In the genomic region with DNA sequence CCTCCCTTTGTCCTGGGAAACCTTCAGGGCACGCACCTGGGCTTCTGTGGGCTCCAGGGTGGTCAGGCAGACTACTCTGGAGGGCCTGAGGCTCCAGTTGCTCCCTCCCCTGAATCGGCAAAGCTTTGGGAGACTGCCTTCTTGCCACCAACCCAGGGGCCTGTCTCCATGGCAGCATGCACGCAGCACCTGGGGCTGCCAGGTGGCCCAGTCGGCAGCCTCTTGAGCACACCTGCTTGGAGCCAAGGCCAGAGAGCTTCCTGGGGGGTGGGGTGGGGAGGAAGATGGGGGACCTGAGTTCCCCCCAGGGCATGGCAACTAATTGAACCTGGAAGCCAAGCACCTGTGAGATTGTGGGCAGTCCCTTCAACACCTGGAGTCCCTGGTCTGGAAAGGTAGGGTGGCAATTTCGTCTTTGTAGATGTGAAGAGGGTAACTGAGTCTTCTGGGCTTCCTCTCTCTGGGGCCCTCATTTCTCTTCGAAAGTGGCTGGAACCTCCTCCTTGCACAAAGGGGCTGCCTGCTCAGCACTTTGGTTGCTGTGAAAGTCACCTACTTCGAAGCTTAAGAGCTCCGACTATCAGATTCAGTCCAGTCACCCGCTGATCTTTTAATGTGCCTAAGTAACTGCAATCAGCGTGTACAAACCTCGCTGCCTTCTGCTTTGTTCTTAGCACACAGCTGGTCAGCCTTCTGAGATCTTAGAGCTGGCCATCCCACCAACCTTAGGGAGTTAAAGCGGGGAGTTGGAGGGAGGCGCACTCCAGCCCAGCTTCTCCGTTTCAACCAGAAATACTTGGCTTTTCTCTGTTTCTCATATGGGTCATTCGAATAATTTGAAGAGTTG, we compare ENCODE assay signal across 26 cellular contexts. TPM values are rescaled to one million over a fixed set of nuclear protein-coding genes. Genes with fewer than 3 reads are reported as not detected.
DNase-seq lines count a peak whose midpoint lies in the region; ATAC-seq and TF ChIP-seq lines count a peak whose summit lies in the region.
"Had no signal": no experiment of that assay in that cellular context is flagged by ENCODE, and none has a peak within 500 bp of the region (broad histone marks: within the 10 kb centered on the region; RNA-seq: fewer than 3 reads in every experiment).

No MANE protein-coding gene starts in this region.

- H3K27me3 Mint-ChIP-seq in activated CD8-positive, alpha-beta T cell treated with anti-CD3 and anti-CD28 coated beads for 36 hours, result no peaks in the 10 kb centered on the region
- H3K27me3 Mint-ChIP-seq: activated naive CD8-positive, alpha-beta T cell treated with anti-CD3 and anti-CD28 coated beads, Interleukin-2, amount 50 U/mL, for 24 hours had no signal

- in situ Hi-C loops in HAP-1 (cut with MboI; ENCODE audit: low sequenced_read_pairs), result no loop called here

- no peak overlapping the region for H3K27ac Mint-ChIP-seq in activated CD8-positive, alpha-beta T cell treated with anti-CD3 and anti-CD28 coated beads for 36 hours
- H3K27ac Mint-ChIP-seq: activated CD8-positive, alpha-beta memory T cell treated with anti-CD3 and anti-CD28 coated beads, Interleukin-2, amount 10 ng/mL, durations not matched to agents 7 days and 5 days; activated naive CD8-positive, alpha-beta T cell treated with anti-CD3 and anti-CD28 coated beads, Interleukin-2, amount 50 U/mL, for 24 hours; activated T-helper 2 cell treated with anti-CD3 and anti-CD28 coated beads, Interferon-gamma antibody, Interleukin-2, Interleukin-4, amounts not matched to agents 10 μg/mL and 5 μg/mL and 100 μg/mL, durations not matched to agents 14 hours and 24 hours and 36 hours; naive B cell had no signal

- H3K9me3 Mint-ChIP-seq in activated CD8-positive, alpha-beta T cell treated with anti-CD3 and anti-CD28 coated beads for 36 hours, result no peaks in the 10 kb centered on the region
- H3K9me3 Mint-ChIP-seq: activated naive CD8-positive, alpha-beta T cell treated with anti-CD3 and anti-CD28 coated beads, Interleukin-2, amount 50 U/mL, for 24 hours; activated T-helper 2 cell treated with anti-CD3 and anti-CD28 coated beads, Interferon-gamma antibody, Interleukin-2, Interleukin-4, amounts not matched to agents 10 μg/mL and 5 μg/mL and 100 μg/mL, durations not matched to agents 14 hours and 24 hours and 36 hours; CD14-positive monocyte; naive B cell had no signal

- H3K4me1 ChIP-seq in HAP-1 (no peaks in the 10 kb centered on the region), Peyer's patch (no peaks in the 10 kb centered on the region), sigmoid colon (no peaks in the 10 kb centered on the region)
- H3K4me1 ChIP-seq: parathyroid adenoma had no signal

- DNase-seq in DMS153 treated with DMSO at 0.1 percent for 48 hours (lab: John Stamatoyannopoulos, UW; ENCODE audit: unreplicated experiment), result peak; percentile 85
- DNase-seq in NCI-H1105 treated with DMSO at 0.1 percent for 48 hours (lab: John Stamatoyannopoulos, UW), result peak; percentile 97
- peak; percentile 62 for DNase-seq in NCI-H2171 (lab: John Stamatoyannopoulos, UW)
- DNase-seq in RPMI8226, result peak; percentile 93
- DNase-seq in HAP-1 (ENCODE audit: low spot score in 2 of 2), result no peak
- DNase-seq in Peyer's patch, result no peak
- no peak for DNase-seq in sigmoid colon
- DNase-seq in activated CD8-positive, alpha-beta T cell treated with anti-CD3 and anti-CD28 coated beads for 36 hours, result no peak
- DNase-seq: ACHN; activated CD4-positive, alpha-beta T cell treated with anti-CD3 and anti-CD28 coated beads for 1 hour; activated CD8-positive, alpha-beta memory T cell treated with anti-CD3 and anti-CD28 coated beads, Interleukin-2, amount 10 ng/mL, durations not matched to agents 7 days and 5 days; activated naive CD8-positive, alpha-beta T cell treated with anti-CD3 and anti-CD28 coated beads, Interleukin-2, amount 50 U/mL, for 24 hours; brain microvascular endothelial cell; DND-41; HCEC 1CT; Karpas-422; mammary epithelial cell; naive B cell; NCI-H2227 treated with DMSO at 0.1 percent for 48 hours; stimulated activated CD4-positive, alpha-beta T cell treated with anti-CD3 and anti-CD28 coated beads, Interleukin-2, amount 100 ng/mL, for 48 hours had no signal

- no peaks in the 10 kb centered on the region for H3K4me1 Mint-ChIP-seq in activated CD8-positive, alpha-beta T cell treated with anti-CD3 and anti-CD28 coated beads for 36 hours (ENCODE audit: low read depth)
- H3K4me1 Mint-ChIP-seq: activated naive CD8-positive, alpha-beta T cell treated with anti-CD3 and anti-CD28 coated beads, Interleukin-2, amount 50 U/mL, for 24 hours had no signal

- H3K36me3 ChIP-seq in HAP-1 (replicated peaks) (peaks cover under 1% of the 10 kb centered on the region), Peyer's patch (no peaks in the 10 kb centered on the region), sigmoid colon (peaks cover 0 to 1% (median 0%) of the 10 kb centered on the region in 4 donors)
- H3K36me3 ChIP-seq: brain microvascular endothelial cell, SJSA1 had no signal

- H3K27ac ChIP-seq in Peyer's patch (no peak overlapping the region), sigmoid colon (no peak overlapping the region)
- H3K27ac ChIP-seq: brain microvascular endothelial cell, coronary artery, parathyroid adenoma, SJSA1 had no signal

- TF ChIP-seq POLR2A in Peyer's patch (IDR thresholded peaks at IDR 0.05) (no peak), sigmoid colon (IDR thresholded peaks at IDR 0.05) (no peak)

- intact Hi-C loops in sigmoid colon (cut with DNase I), result no loop called here
- intact Hi-C loops in activated CD8-positive, alpha-beta T cell treated with anti-CD3 and anti-CD28 coated beads for 36 hours (cut with micrococcal nuclease), result no loop called here

- no peak for TF ChIP-seq EP300 in sigmoid colon (IDR thresholded peaks at IDR 0.05)

- TF ChIP-seq CTCF in Peyer's patch (IDR thresholded peaks at IDR 0.05) (no peak), sigmoid colon (IDR thresholded peaks at IDR 0.05) (no peak)
- TF ChIP-seq CTCF in activated CD8-positive, alpha-beta T cell treated with anti-CD3 and anti-CD28 coated beads for 36 hours (IDR thresholded peaks at IDR 0.05), result no peak

- no peaks in the 10 kb centered on the region for H3K27me3 ChIP-seq in HAP-1 (ENCODE audit: low read depth)
- H3K27me3 ChIP-seq in Peyer's patch, result no peaks in the 10 kb centered on the region
- no peaks in the 10 kb centered on the region for H3K27me3 ChIP-seq in sigmoid colon
- H3K27me3 ChIP-seq: brain microvascular endothelial cell, SJSA1 had no signal

- H3K9me3 ChIP-seq in HAP-1 (no peaks in the 10 kb centered on the region), Peyer's patch (no peaks in the 10 kb centered on the region), sigmoid colon (no peaks in the 10 kb centered on the region)
- H3K9me3 ChIP-seq: SJSA1 had no signal

- H3K4me3 ChIP-seq in HAP-1 (no peak overlapping the region), Peyer's patch (no peak overlapping the region), sigmoid colon (no peak overlapping the region)
- H3K4me3 ChIP-seq: coronary artery, SJSA1 had no signal

- H3K4me3 Mint-ChIP-seq in activated CD8-positive, alpha-beta T cell treated with anti-CD3 and anti-CD28 coated beads for 36 hours, result no peak overlapping the region
- H3K4me3 Mint-ChIP-seq: activated CD8-positive, alpha-beta memory T cell treated with anti-CD3 and anti-CD28 coated beads, Interleukin-2, amount 10 ng/mL, durations not matched to agents 7 days and 5 days; activated naive CD8-positive, alpha-beta T cell treated with anti-CD3 and anti-CD28 coated beads, Interleukin-2, amount 50 U/mL, for 24 hours; naive B cell had no signal

- H3K36me3 Mint-ChIP-seq in activated CD8-positive, alpha-beta T cell treated with anti-CD3 and anti-CD28 coated beads for 36 hours (ENCODE audit: low read depth), result no peaks in the 10 kb centered on the region
- H3K36me3 Mint-ChIP-seq: naive B cell had no signal

- CTCF ChIA-PET in activated CD8-positive, alpha-beta T cell treated with anti-CD3 and anti-CD28 coated beads for 36 hours (lab: Charles Lee), result no interaction called here

- POLR2A ChIA-PET in activated CD8-positive, alpha-beta T cell treated with anti-CD3 and anti-CD28 coated beads for 36 hours (lab: Charles Lee), result no interaction called here

- no peak for ATAC-seq in activated CD8-positive, alpha-beta T cell treated with anti-CD3 and anti-CD28 coated beads for 36 hours
- ATAC-seq: activated CD8-positive, alpha-beta memory T cell treated with anti-CD3 and anti-CD28 coated beads, Interleukin-2, amount 10 ng/mL, durations not matched to agents 7 days and 5 days; activated naive CD8-positive, alpha-beta T cell treated with anti-CD3 and anti-CD28 coated beads, Interleukin-2, amount 50 U/mL, for 24 hours had no signal

- 85 to 90% methylated on average over 15 of the region's 15 CpGs for WGBS in sigmoid colon, 2 donors

RNA-seq across cellular contexts. Expression of a gene that starts 4.0 kb away (rescaled TPM):
- total RNA-seq in Peyer's patch (under 1 TPM in 1 of 4 donors, not detected in 3; 0.35 TPM), sigmoid colon (not detected)
- 1 to 10 TPM in 1 of 3 donors, not detected in 2; 2.3 TPM for polyA plus RNA-seq in sigmoid colon
- total RNA-seq in activated CD8-positive, alpha-beta T cell treated with anti-CD3 and anti-CD28 coated beads for 36 hours, result under 1 TPM in 1 of 2 experiments, not detected in 1; 0.27 TPM
- total RNA-seq: activated CD8-positive, alpha-beta memory T cell treated with anti-CD3 and anti-CD28 coated beads, Interleukin-2, amount 10 ng/mL, durations not matched to agents 7 days and 5 days; mammary epithelial cell; SJSA1 had no signal
- polyA plus RNA-seq: CD14-positive monocyte, keratinocyte had no signal

RNA-seq across cellular contexts. Expression of a gene that starts 23.7 kb away (rescaled TPM):
- total RNA-seq in Peyer's patch (10 to 100 TPM; 11.4 to 33.0 (median 19.5) TPM), sigmoid colon (10 to 100 TPM; 12.7 to 21.4 (median 14.1) TPM)
- polyA plus RNA-seq in sigmoid colon, result 10 to 100 TPM in 1 of 3 donors, 1 to 10 TPM in 2; 7.9 to 15.5 (median 9.0) TPM
- total RNA-seq in activated CD8-positive, alpha-beta T cell treated with anti-CD3 and anti-CD28 coated beads for 36 hours, result 10 to 100 TPM; 52.9 to 56.5 TPM

RNA-seq across cellular contexts. Expression of a gene that starts 23.8 kb away (rescaled TPM):
- total RNA-seq in Peyer's patch (10 to 100 TPM; 13.6 to 28.4 (median 25.0) TPM), sigmoid colon (10 to 100 TPM; 57.1 to 71.7 (median 66.2) TPM)
- polyA plus RNA-seq in sigmoid colon, result 10 to 100 TPM; 33.8 to 74.5 (median 64.5) TPM
- total RNA-seq in activated CD8-positive, alpha-beta T cell treated with anti-CD3 and anti-CD28 coated beads for 36 hours, result 10 to 100 TPM; 28.0 to 30.4 TPM

RNA-seq across cellular contexts. Expression of a gene that starts 40.9 kb away (rescaled TPM):
- total RNA-seq in Peyer's patch, result 1 to 10 TPM in 3 of 4 donors, not detected in 1; 1.1 to 3.5 (median 2.5) TPM
- 1 to 10 TPM; 1.8 to 3.9 (median 2.6) TPM for total RNA-seq in sigmoid colon
- 1 to 10 TPM; 1.2 to 2.0 (median 1.8) TPM for polyA plus RNA-seq in sigmoid colon
- 1 to 10 TPM; 1.3 to 1.4 TPM for total RNA-seq in activated CD8-positive, alpha-beta T cell treated with anti-CD3 and anti-CD28 coated beads for 36 hours

RNA-seq across cellular contexts. Expression of a gene that starts 50.2 kb away (rescaled TPM):
- total RNA-seq in Peyer's patch, result 10 to 100 TPM; 11.6 to 20.8 (median 15.8) TPM
- total RNA-seq in sigmoid colon, result under 1 TPM; 0.27 to 0.66 (median 0.32) TPM
- polyA plus RNA-seq in sigmoid colon, result 10 to 100 TPM; 14.4 to 23.6 (median 21.8) TPM
- 1 to 10 TPM; 8.2 to 9.1 TPM for total RNA-seq in activated CD8-positive, alpha-beta T cell treated with anti-CD3 and anti-CD28 coated beads for 36 hours
- total RNA-seq: SJSA1 had no signal

Comparison
In these comparisons a context has a peak if more than half of its experiments do, and no peak if none do; other contexts are left out.
1. DNase-seq: peak in DMS153 treated with DMSO at 0.1 percent for 48 hours (single experiment), NCI-H1105 treated with DMSO at 0.1 percent for 48 hours (single experiment), NCI-H2171 (single experiment) and RPMI8226 (single experiment); none in HAP-1 (0 of 2), Peyer's patch (0 of 3), sigmoid colon (single experiment) and activated CD8-positive, alpha-beta T cell treated with anti-CD3 and anti-CD28 coated beads for 36 hours (single experiment).